In the genomic region with DNA sequence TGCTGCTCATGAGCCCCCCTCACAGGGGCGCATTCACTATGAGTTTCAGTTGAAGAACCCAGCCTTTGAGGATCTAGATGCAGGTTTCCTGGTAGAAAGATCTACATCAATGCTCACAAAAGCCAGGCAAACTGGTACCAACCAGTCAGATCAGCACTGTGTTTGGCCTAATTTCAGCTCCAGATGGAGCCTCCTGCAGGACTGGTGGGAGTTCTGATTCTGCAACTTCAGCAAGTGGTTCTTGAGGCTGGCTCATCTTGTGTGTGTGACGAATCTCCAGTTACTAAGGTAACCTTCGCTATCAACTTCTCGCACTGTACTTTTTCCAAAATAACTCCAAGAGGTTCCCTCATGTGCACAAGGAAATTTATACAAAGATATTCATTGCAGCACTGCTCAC, we compare ENCODE assay signal across 1 cellular context.
TF ChIP-seq lines count a peak whose summit lies in the region.

No MANE protein-coding gene starts in this region.

TF ChIP-seq in K562, 482 proteins besides CTCF, POLR2A, EP300 and RAD21 (continued from another document):
- TF ChIP-seq ZNF639 (CRISPR knock-in tag; conservative IDR thresholded peaks at IDR 0.05 in 1 of 2, IDR thresholded peaks at IDR 0.05 in 1 of 2), result no peak
- TF ChIP-seq EWSR1 (IDR thresholded peaks at IDR 0.05; ENCODE audit: borderline replicate concordance, low read depth, partially characterized antibody), result peak; percentile 25
- TF ChIP-seq MED1 (CRISPR knock-in tag; IDR thresholded peaks at IDR 0.05; ENCODE audit: borderline replicate concordance), result no peak
- no peak for TF ChIP-seq SMARCB1 (IDR thresholded peaks at IDR 0.05; ENCODE audit: insufficient read length, low read depth)
- peak in 1 of 3 experiments; percentile 72; a peak in 2 of 6 replicates for TF ChIP-seq ZBTB11 (CRISPR knock-in tag; IDR thresholded peaks at IDR 0.05)
